Comparison of ENCODE assay signal across 22 cellular contexts in the genomic region with DNA sequence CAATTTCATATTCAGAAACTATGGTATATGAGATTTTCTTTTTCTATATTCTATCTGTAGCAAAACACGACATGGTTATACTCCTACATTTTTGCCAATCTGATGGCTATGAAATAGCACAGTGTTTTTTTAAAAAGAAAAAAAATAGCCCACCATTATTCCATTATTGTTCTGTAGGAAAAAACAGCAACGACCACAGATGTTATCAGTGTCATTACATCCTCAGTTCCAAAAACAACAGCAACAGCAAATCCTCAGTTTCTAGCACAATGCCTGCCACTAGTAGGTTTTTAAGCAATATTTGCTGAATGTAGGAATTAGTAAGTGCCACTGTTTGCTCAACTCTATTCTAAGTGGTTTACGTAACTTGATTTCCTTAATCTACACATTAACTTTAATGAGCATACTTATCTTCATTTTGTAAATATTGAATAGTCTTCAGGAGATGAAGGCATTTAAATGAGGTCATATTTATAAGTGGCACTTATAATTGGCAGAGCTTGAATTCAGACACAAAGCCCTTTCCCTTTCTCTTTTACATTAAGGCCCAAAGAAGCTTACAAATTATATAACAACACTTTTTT. TPM values are rescaled to one million over a fixed set of nuclear protein-coding genes. Genes with fewer than 3 reads are reported as not detected.
DNase-seq lines count a peak whose midpoint lies in the region; ATAC-seq and TF ChIP-seq lines count a peak whose summit lies in the region.
"Had no signal": no experiment of that assay in that cellular context is flagged by ENCODE, and none has a peak within 500 bp of the region (broad histone marks: within the 10 kb centered on the region; RNA-seq: fewer than 3 reads in every experiment).

No MANE protein-coding gene starts in this region.

- no peak overlapping the region for H3K4me3 Mint-ChIP-seq in endothelial cell (ENCODE audit: unreplicated experiment)
- H3K4me3 Mint-ChIP-seq: CD8-positive, alpha-beta memory T cell; GM23338 had no signal

- H3K36me3 ChIP-seq in heart right ventricle, result no peaks in the 10 kb centered on the region
- H3K36me3 ChIP-seq in upper lobe of left lung, result no peaks in the 10 kb centered on the region
- H3K36me3 ChIP-seq: MG63 had no signal

- intact Hi-C loops in heart right ventricle (cut with DNase I), result no loop called here
- intact Hi-C loops in left ventricle myocardium superior (cut with micrococcal nuclease), result no loop called here

- no peaks in the 10 kb centered on the region for H3K9me3 Mint-ChIP-seq in endothelial cell (ENCODE audit: unreplicated experiment)
- H3K9me3 Mint-ChIP-seq: CD8-positive, alpha-beta memory T cell; GM23338 had no signal

- H3K27ac ChIP-seq in heart right ventricle (peak overlapping the region in 7 of 10 donors; percentile 20 to 70 (median 45)), upper lobe of left lung (peak overlapping the region; percentile 1 to 70 (median 67))
- H3K27ac ChIP-seq: A549 had no signal

- peaks cover 8% of the 10 kb centered on the region for H3K36me3 Mint-ChIP-seq in endothelial cell (ENCODE audit: low read depth, unreplicated experiment)

- TF ChIP-seq CTCF in heart right ventricle (IDR thresholded peaks at IDR 0.05), result no peak
- no peak for TF ChIP-seq CTCF in endothelial cell (IDR thresholded peaks at IDR 0.05; ENCODE audit: unreplicated experiment)
- TF ChIP-seq CTCF in upper lobe of left lung (IDR thresholded peaks at IDR 0.05), result no peak

- H3K4me1 Mint-ChIP-seq in endothelial cell (ENCODE audit: unreplicated experiment), result peaks cover 51% of the 10 kb centered on the region

- TF ChIP-seq EP300 in upper lobe of left lung (IDR thresholded peaks at IDR 0.05), result peak in 1 of 4 donors; percentile 80

- H3K27me3 ChIP-seq in heart right ventricle (no peaks in the 10 kb centered on the region), upper lobe of left lung (no peaks in the 10 kb centered on the region)
- H3K27me3 ChIP-seq: MG63 had no signal

- 44 to 61% methylated on average over 3 of the region's 3 CpGs for WGBS in heart right ventricle, 2 donors
- 26 to 27% methylated on average over 3 of the region's 3 CpGs for WGBS in upper lobe of left lung, 2 donors

- peaks cover 3% of the 10 kb centered on the region for H3K27me3 Mint-ChIP-seq in endothelial cell (ENCODE audit: unreplicated experiment)
- H3K27me3 Mint-ChIP-seq: CD8-positive, alpha-beta memory T cell had no signal

- ATAC-seq in heart right ventricle (peak in 5 of 8 donors; percentile 49 to 79 (median 58)), left ventricle myocardium superior (no peak), upper lobe of left lung (ENCODE audit: low FRiP score in 2 of 2) (peak in 1 of 2 donors; percentile 46), HG02970 (IDR thresholded peaks at IDR 0.05; ENCODE audit: low FRiP score, unreplicated experiment) (no peak), HG03159 (IDR thresholded peaks at IDR 0.05; ENCODE audit: unreplicated experiment) (no peak)
- ATAC-seq: A549, GM23338 had no signal

- H3K9me3 ChIP-seq in heart right ventricle, result no peaks in the 10 kb centered on the region
- no peaks in the 10 kb centered on the region for H3K9me3 ChIP-seq in upper lobe of left lung
- H3K9me3 ChIP-seq: A549, MG63 had no signal

- no peak for TF ChIP-seq POLR2A in upper lobe of left lung (IDR thresholded peaks at IDR 0.05)

- H3K4me3 ChIP-seq in heart right ventricle (no peak overlapping the region), upper lobe of left lung (no peak overlapping the region)
- H3K4me3 ChIP-seq: A549, GM23338, MG63 had no signal

- H3K4me1 ChIP-seq in heart right ventricle (peaks cover 0 to 36% (median 11%) of the 10 kb centered on the region in 9 donors), upper lobe of left lung (peaks cover 9 to 36% (median 33%) of the 10 kb centered on the region in 4 donors)
- H3K4me1 ChIP-seq: A549 had no signal

- H3K27ac Mint-ChIP-seq in endothelial cell (ENCODE audit: unreplicated experiment), result peak overlapping the region; percentile 91
- H3K27ac Mint-ChIP-seq: GM23338 had no signal

- DNase-seq in heart right ventricle (peak in 1 of 2 donors; percentile 11), left ventricle myocardium superior (no peak), endothelial cell (ENCODE audit: low spot score) (no peak), lung microvascular endothelial cell (ENCODE audit: low read depth in 2 of 2) (peak; percentile 21 to 91), upper lobe of left lung (no peak), NCI-H345 (lab: John Stamatoyannopoulos, UW) (no peak)
- DNase-seq: CD8-positive, alpha-beta memory T cell; DMS53; HCEC 1CT; Kasumi-1; MG63; NCI-H1417; NCI-H187; NCI-H226; NCI-H524 treated with DMSO at 0.1 percent for 48 hours; SHP77 treated with DMSO at 0.1 percent for 48 hours had no signal

RNA-seq across cellular contexts. Expression of a gene that starts 8.3 kb away (rescaled TPM):
- total RNA-seq in heart right ventricle (10 to 100 TPM in 2 of 10 donors, 1 to 10 TPM in 8; 1.3 to 18.2 (median 2.4) TPM), left ventricle myocardium superior (6.1 TPM), endothelial cell (ENCODE audit: unreplicated experiment) (13.7 TPM), lung microvascular endothelial cell (not detected in 2 replicates), upper lobe of left lung (10 to 100 TPM in 4 of 6 donors, 1 to 10 TPM in 2; 3.0 to 29.9 (median 15.2) TPM)
- 1 to 10 TPM; 2.0 to 6.8 TPM for polyA plus RNA-seq in heart right ventricle
- total RNA-seq: RPMI7951 had no signal
- polyA plus RNA-seq: A549, BJ, GM23338 had no signal

RNA-seq across cellular contexts. Expression of a gene that starts 13.3 kb away (rescaled TPM):
- 100 to 1,000 TPM in 9 of 10 donors, 10 to 100 TPM in 1; 92.1 to 490 (median 166) TPM for total RNA-seq in heart right ventricle
- 100 to 1,000 TPM; 342 to 373 TPM for polyA plus RNA-seq in heart right ventricle
- total RNA-seq in left ventricle myocardium superior, result 283 TPM
- total RNA-seq in endothelial cell (ENCODE audit: unreplicated experiment), result 31.6 TPM
- total RNA-seq in lung microvascular endothelial cell, result 4.6 and 14.6 TPM in 2 replicates
- total RNA-seq in upper lobe of left lung, result 1,000 to 10,000 TPM in 2 of 6 donors, 100 to 1,000 TPM in 4; 229 to 1,558 (median 860) TPM
- polyA plus RNA-seq: BJ; CD8-positive, alpha-beta memory T cell had no signal

RNA-seq across cellular contexts. Expression of a gene that starts 21.1 kb away (rescaled TPM):
- total RNA-seq in heart right ventricle (not detected), left ventricle myocardium superior (not detected), endothelial cell (ENCODE audit: unreplicated experiment) (not detected), lung microvascular endothelial cell (not detected in 2 replicates), upper lobe of left lung (not detected)
- polyA plus RNA-seq in heart right ventricle, result not detected
- total RNA-seq: CD8-positive, alpha-beta memory T cell; GM23338; RPMI7951 had no signal
- polyA plus RNA-seq: A549; BJ; CD8-positive, alpha-beta memory T cell; GM23338 had no signal

RNA-seq across cellular contexts. Expression of a gene that starts 43.6 kb away (rescaled TPM):
- total RNA-seq in heart right ventricle (not detected), left ventricle myocardium superior (not detected), endothelial cell (ENCODE audit: unreplicated experiment) (not detected), lung microvascular endothelial cell (not detected in 2 replicates), upper lobe of left lung (not detected)
- polyA plus RNA-seq in heart right ventricle, result not detected
- total RNA-seq: CD8-positive, alpha-beta memory T cell; GM23338; RPMI7951 had no signal
- polyA plus RNA-seq: A549; BJ; CD8-positive, alpha-beta memory T cell; GM23338 had no signal

Comparison
In these comparisons a context has a peak if more than half of its experiments do, and no peak if none do; other contexts are left out.
1. ATAC-seq: peak in heart right ventricle (5 of 8); none in left ventricle myocardium superior (single experiment), HG02970 (single experiment) and HG03159 (single experiment).
2. DNase-seq: peak in lung microvascular endothelial cell (2 of 2); none in left ventricle myocardium superior (single experiment), endothelial cell (single experiment), upper lobe of left lung (0 of 2) and NCI-H345 (single experiment).